Comparison of ENCODE assay signal across 8 cellular contexts in the genomic region with DNA sequence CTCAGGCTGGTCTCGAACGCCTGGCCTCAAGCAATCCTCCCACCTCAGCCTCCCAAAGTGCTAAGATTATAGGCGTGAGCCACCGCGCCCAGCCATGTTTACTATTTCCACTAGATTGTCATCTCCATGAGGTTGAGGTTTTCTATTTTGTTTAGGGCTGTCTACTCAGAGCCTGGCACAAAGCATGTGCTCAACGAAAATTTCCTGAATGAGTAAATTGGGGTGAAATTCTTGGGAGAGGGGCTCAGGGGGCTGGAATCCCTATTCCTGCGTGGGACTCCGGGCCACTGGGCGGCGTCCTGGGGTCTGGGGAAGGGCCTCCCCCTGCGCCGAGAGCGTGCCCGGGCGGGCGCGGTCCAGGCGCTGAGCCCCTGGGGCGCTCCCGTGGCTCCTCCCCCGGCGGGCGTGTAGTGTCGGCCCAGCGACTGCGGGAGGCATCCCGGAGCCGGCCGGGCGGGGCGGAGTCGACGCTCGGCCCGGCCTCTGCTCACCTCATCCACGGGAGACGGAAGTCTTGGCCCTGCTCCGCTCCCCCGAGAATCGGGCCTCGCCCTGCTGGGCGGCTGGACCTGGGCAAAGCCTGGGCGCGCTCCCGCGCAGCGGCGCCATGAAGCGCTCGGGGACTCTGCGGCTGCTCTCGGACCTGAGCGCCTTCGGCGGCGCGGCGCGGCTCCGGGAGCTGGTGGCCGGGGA. TPM values are rescaled to one million over a fixed set of nuclear protein-coding genes. Genes with fewer than 3 reads are reported as not detected.
DNase-seq lines count a peak whose midpoint lies in the region; ATAC-seq and TF ChIP-seq lines count a peak whose summit lies in the region.

Gene HPS6, plus strand, starts transcription at position 482 of the 693 bp plus-strand sequence. Its CDS starts 126 bp downstream, at position 608.

- H3K79me2 ChIP-seq in DND-41 (ENCODE audit: insufficient read depth, low read length): peaks cover 28% of the 10 kb centered on the region

- H3K36me3 Mint-ChIP-seq in activated T-helper 2 cell treated with anti-CD3 and anti-CD28 coated beads, Interferon-gamma antibody, Interleukin-2, Interleukin-4, amounts not matched to agents 10 μg/mL and 5 μg/mL and 100 μg/mL, durations not matched to agents 14 hours and 24 hours and 36 hours (ENCODE audit: low read depth): peaks cover 9% of the 10 kb centered on the region
- no peaks in the 10 kb centered on the region for H3K36me3 Mint-ChIP-seq in nephron progenitor cell (ENCODE audit: low read depth)

- peaks cover 21% of the 10 kb centered on the region for H3K4me1 Mint-ChIP-seq in activated T-helper 2 cell treated with anti-CD3 and anti-CD28 coated beads, Interferon-gamma antibody, Interleukin-2, Interleukin-4, amounts not matched to agents 10 μg/mL and 5 μg/mL and 100 μg/mL, durations not matched to agents 14 hours and 24 hours and 36 hours (ENCODE audit: low read depth)
- H3K4me1 Mint-ChIP-seq in nephron progenitor cell: peaks cover 7% of the 10 kb centered on the region

- TF ChIP-seq EP300 in stomach (IDR thresholded peaks at IDR 0.05): no peak

- peak in 1 of 4 donors; percentile 38 for TF ChIP-seq POLR2A in stomach (IDR thresholded peaks at IDR 0.05)

- peak within 1 kb of the TSS; percentile 93 for H2AFZ ChIP-seq in DND-41 (ENCODE audit: low read depth, low read length)

- DNase-seq in DND-41 (peak; percentile 90), KBM-7 (peak; percentile 95), RWPE2 (ENCODE audit: low spot score) (peak; percentile 87), fibroblast of pulmonary artery (ENCODE audit: low read depth) (peak; percentile 89), nephron progenitor cell (peak; percentile 85), stomach (peak; percentile 93)
- peak; percentile 88 for DNase-seq in activated T-helper 2 cell treated with anti-CD3 and anti-CD28 coated beads, Interferon-gamma antibody, Interleukin-2, Interleukin-4, amounts not matched to agents 10 μg/mL and 5 μg/mL and 100 μg/mL, durations not matched to agents 14 hours and 24 hours and 36 hours (ENCODE audit: low spot score)

- intact Hi-C loops in activated T-helper 2 cell treated with anti-CD3 and anti-CD28 coated beads, Interferon-gamma antibody, Interleukin-2, Interleukin-4, amounts not matched to agents 10 μg/mL and 5 μg/mL and 100 μg/mL, durations not matched to agents 14 hours and 24 hours and 36 hours (cut with micrococcal nuclease): loop anchor here (1.0 to 5.0 kb wide), 4 partner anchors 9 to 248 kb away; partner anchors contain the start of genes ARMH3, NOLC1 and OGA
- intact Hi-C loops in stomach (cut with DNase I; ENCODE audit: low total_unique reads): no loop called here

- H3K4me3 ChIP-seq in DND-41 (ENCODE audit: low read depth in 1 of 2, low read length in 2 of 2) (peak within 1 kb of the TSS; percentile 90), RWPE2 (ENCODE audit: severe bottlenecking) (peak within 1 kb of the TSS; percentile 53), fibroblast of pulmonary artery (replicated peaks; ENCODE audit: low read depth, low read length) (peak within 1 kb of the TSS; percentile 73), stomach (peak within 1 kb of the TSS; percentile 89 to 97 (median 94))

- no peaks in the 10 kb centered on the region for H3K27me3 Mint-ChIP-seq in activated T-helper 2 cell treated with anti-CD3 and anti-CD28 coated beads, Interferon-gamma antibody, Interleukin-2, Interleukin-4, amounts not matched to agents 10 μg/mL and 5 μg/mL and 100 μg/mL, durations not matched to agents 14 hours and 24 hours and 36 hours (ENCODE audit: low read depth)
- H3K27me3 Mint-ChIP-seq in nephron progenitor cell (ENCODE audit: low read depth, poor library complexity): peaks cover 36% of the 10 kb centered on the region

- in situ Hi-C loops in KBM-7 (cut with MboI; ENCODE audit: low pct_unique_long_range_greater_than_20kb, low sequenced_read_pairs): no loop called here

- TF ChIP-seq CTCF in DND-41 (IDR thresholded peaks at IDR 0.05; ENCODE audit: borderline replicate concordance, extremely low read depth, low read length, poor library complexity, severe bottlenecking): peak; percentile 43
- TF ChIP-seq CTCF in RWPE2 (IDR thresholded peaks at IDR 0.05; ENCODE audit: poor library complexity, severe bottlenecking): peak; percentile 58
- TF ChIP-seq CTCF in fibroblast of pulmonary artery (IDR thresholded peaks at IDR 0.05; ENCODE audit: low read length, missing control alignments): no peak
- TF ChIP-seq CTCF in nephron progenitor cell (IDR thresholded peaks at IDR 0.05): no peak
- no peak for TF ChIP-seq CTCF in stomach (IDR thresholded peaks at IDR 0.05)

- peak within 1 kb of the TSS; percentile 71 for H3K27ac ChIP-seq in DND-41 (ENCODE audit: low read length)
- peak within 1 kb of the TSS; percentile 62 for H3K27ac ChIP-seq in RWPE2 (ENCODE audit: poor library complexity, severe bottlenecking)
- peak within 1 kb of the TSS; percentile 93 to 98 (median 96) for H3K27ac ChIP-seq in stomach

- H3K9me3 ChIP-seq in DND-41 (ENCODE audit: insufficient read depth, low read length, severe bottlenecking) (no peaks in the 10 kb centered on the region), RWPE2 (ENCODE audit: severe bottlenecking) (no peaks in the 10 kb centered on the region), stomach (no peaks in the 10 kb centered on the region)

- H3K36me3 ChIP-seq in DND-41 (ENCODE audit: insufficient read depth, low read length) (peaks cover 22% of the 10 kb centered on the region), RWPE2 (ENCODE audit: low read depth) (peaks cover 8% of the 10 kb centered on the region; the same call in 1 of the 2 replicates), stomach (peaks cover 0 to 32% (median 23%) of the 10 kb centered on the region in 4 donors)

- peak within 1 kb of the TSS; percentile 86 for H3K4me3 Mint-ChIP-seq in activated T-helper 2 cell treated with anti-CD3 and anti-CD28 coated beads, Interferon-gamma antibody, Interleukin-2, Interleukin-4, amounts not matched to agents 10 μg/mL and 5 μg/mL and 100 μg/mL, durations not matched to agents 14 hours and 24 hours and 36 hours (ENCODE audit: low read depth)
- peak within 1 kb of the TSS; percentile 87 for H3K4me3 Mint-ChIP-seq in nephron progenitor cell

- ATAC-seq in DND-41 (ENCODE audit: insufficient read depth, low read depth): peak; percentile 98
- ATAC-seq in GM21619 (IDR thresholded peaks at IDR 0.05; ENCODE audit: unreplicated experiment): peak; percentile 92
- ATAC-seq in RWPE2 (ENCODE audit: low read depth): peak; percentile 96

- WGBS in stomach, 5 donors: 1 to 4% (median 2%) methylated on average over 24 to 61 of the region's 61 CpGs

- peaks cover 30% of the 10 kb centered on the region for H4K20me1 ChIP-seq in DND-41 (ENCODE audit: insufficient read depth, low read length)

- H3K9me3 Mint-ChIP-seq in activated T-helper 2 cell treated with anti-CD3 and anti-CD28 coated beads, Interferon-gamma antibody, Interleukin-2, Interleukin-4, amounts not matched to agents 10 μg/mL and 5 μg/mL and 100 μg/mL, durations not matched to agents 14 hours and 24 hours and 36 hours: no peaks in the 10 kb centered on the region
- no peaks in the 10 kb centered on the region for H3K9me3 Mint-ChIP-seq in nephron progenitor cell

- H3K27me3 ChIP-seq in DND-41 (ENCODE audit: insufficient read depth, low read length, poor library complexity) (no peaks in the 10 kb centered on the region), RWPE2 (ENCODE audit: insufficient read depth, poor library complexity, severe bottlenecking) (no peaks in the 10 kb centered on the region), stomach (no peaks in the 10 kb centered on the region)

- H3K4me1 ChIP-seq in DND-41 (ENCODE audit: insufficient read depth, low read length) (peaks cover 31% of the 10 kb centered on the region), RWPE2 (ENCODE audit: insufficient read depth, poor library complexity, severe bottlenecking) (peaks cover 4% of the 10 kb centered on the region), stomach (peaks cover 29 to 49% (median 43%) of the 10 kb centered on the region in 4 donors)

- H3K9ac ChIP-seq in DND-41 (ENCODE audit: low read depth, low read length): peak within 1 kb of the TSS; percentile 94

- H3K27ac Mint-ChIP-seq in activated T-helper 2 cell treated with anti-CD3 and anti-CD28 coated beads, Interferon-gamma antibody, Interleukin-2, Interleukin-4, amounts not matched to agents 10 μg/mL and 5 μg/mL and 100 μg/mL, durations not matched to agents 14 hours and 24 hours and 36 hours: peak within 1 kb of the TSS; percentile 89
- H3K27ac Mint-ChIP-seq in nephron progenitor cell: no peak within 1 kb of the TSS

- H3K4me2 ChIP-seq in DND-41 (ENCODE audit: insufficient read depth, low read length): peak within 1 kb of the TSS; percentile 100

RNA-seq across cellular contexts. Expression of gene HPS6, which starts in this region (rescaled TPM):
- total RNA-seq in activated T-helper 2 cell treated with anti-CD3 and anti-CD28 coated beads, Interferon-gamma antibody, Interleukin-2, Interleukin-4, amounts not matched to agents 10 μg/mL and 5 μg/mL and 100 μg/mL, durations not matched to agents 14 hours and 24 hours and 36 hours: 25.4 and 25.5 TPM in 2 replicates
- 10 to 100 TPM in 3 of 5 donors, 1 to 10 TPM in 2; 7.0 to 42.4 (median 14.0) TPM for total RNA-seq in stomach
- 10 to 100 TPM; 10.3 to 10.7 (median 10.6) TPM for polyA plus RNA-seq in stomach

Comparison
In these comparisons a context has a peak if more than half of its experiments do, and no peak if none do; other contexts are left out.
1. Peak in every context shown above with its lines: DNase-seq, ATAC-seq, H3K4me3 ChIP-seq and H3K27ac ChIP-seq.
2. CTCF ChIP-seq: peak in DND-41 (single experiment) and RWPE2 (single experiment); none in fibroblast of pulmonary artery (single experiment), nephron progenitor cell (single experiment) and stomach (0 of 7).